In genomic region chr6:28657756-28658465, GRCh38 we compare ENCODE assay signal across 8 cellular contexts.
DNase-seq lines count a peak whose midpoint lies in the region; ATAC-seq lines count a peak whose summit lies in the region.

No MANE protein-coding gene starts in this region.

- peak overlapping the region; percentile 82 for H3K4me2 ChIP-seq in mesenchymal stem cell (ENCODE audit: low read length, poor library complexity, severe bottlenecking)

- H3K27ac Mint-ChIP-seq in stimulated activated naive B cell treated with anti-CD40 and anti-IgM and Interleukin-4, amounts not matched to agents 10 μg/mL and 1 μg/mL and 100 μg/mL, for 72 hours: peak overlapping the region; percentile 99

- peaks cover 56 to 64% of the 10 kb centered on the region in 2 donors for H3K27me3 Mint-ChIP-seq in stimulated activated naive B cell treated with anti-CD40 and anti-IgM and Interleukin-4, amounts not matched to agents 10 μg/mL and 1 μg/mL and 100 μg/mL, for 72 hours

- H4K8ac ChIP-seq in mesenchymal stem cell (ENCODE audit: low read length): no peak overlapping the region

- no peak overlapping the region for H2BK120ac ChIP-seq in mesenchymal stem cell (ENCODE audit: low read depth, low read length)

- H2BK5ac ChIP-seq in mesenchymal stem cell (ENCODE audit: low read depth, low read length, poor library complexity, severe bottlenecking): no peak overlapping the region

- H3K27ac ChIP-seq in ectodermal cell (ENCODE audit: insufficient read depth, low read depth, low read length, poor library complexity, severe bottlenecking): no peak overlapping the region
- no peak overlapping the region for H3K27ac ChIP-seq in mesenchymal stem cell (ENCODE audit: low read length, poor library complexity, severe bottlenecking)

- no peak overlapping the region for H2BK12ac ChIP-seq in mesenchymal stem cell (ENCODE audit: low read length in 2 of 2)

- H4K91ac ChIP-seq in mesenchymal stem cell (ENCODE audit: low read length): no peak overlapping the region

- H3K18ac ChIP-seq in mesenchymal stem cell (ENCODE audit: low read depth in 1 of 2, low read length in 2 of 2): no peak overlapping the region

- H3K4me1 ChIP-seq in HAP-1 (peaks cover 4% of the 10 kb centered on the region), ectodermal cell (ENCODE audit: control insufficient read depth, insufficient read depth, low read length) (no peaks in the 10 kb centered on the region), mesenchymal stem cell (ENCODE audit: control insufficient read depth, insufficient read depth, low read depth, low read length) (peaks cover 5% of the 10 kb centered on the region)

- H3K14ac ChIP-seq in mesenchymal stem cell (ENCODE audit: low read length in 2 of 2): no peak overlapping the region

- no peak overlapping the region for H3K4ac ChIP-seq in mesenchymal stem cell (ENCODE audit: low read depth in 1 of 2, low read length in 2 of 2)

- H2AFZ ChIP-seq in mesenchymal stem cell (ENCODE audit: low read depth, low read length): no peak overlapping the region

- H3K36me3 ChIP-seq in HAP-1 (replicated peaks): no peaks in the 10 kb centered on the region
- no peaks in the 10 kb centered on the region for H3K36me3 ChIP-seq in ectodermal cell (ENCODE audit: control insufficient read depth, insufficient read depth, low read length)
- H3K36me3 ChIP-seq in mesenchymal stem cell (ENCODE audit: control insufficient read depth in 1 of 2, insufficient read depth in 2 of 2, low read depth in 1 of 2, low read length in 2 of 2): no peaks in the 10 kb centered on the region

- H3K9me3 Mint-ChIP-seq in stimulated activated naive B cell treated with anti-CD40 and anti-IgM and Interleukin-4, amounts not matched to agents 10 μg/mL and 1 μg/mL and 100 μg/mL, for 72 hours: peaks cover 0 to 6% of the 10 kb centered on the region in 2 donors

- peak; percentile 96 to 97 for ATAC-seq in stimulated activated naive B cell treated with anti-CD40 and anti-IgM and Interleukin-4, amounts not matched to agents 10 μg/mL and 1 μg/mL and 100 μg/mL, for 72 hours (replicated peaks)

- H3K4me3 Mint-ChIP-seq in stimulated activated naive B cell treated with anti-CD40 and anti-IgM and Interleukin-4, amounts not matched to agents 10 μg/mL and 1 μg/mL and 100 μg/mL, for 72 hours: peak overlapping the region; percentile 82 to 84

- H3K36me3 Mint-ChIP-seq in stimulated activated naive B cell treated with anti-CD40 and anti-IgM and Interleukin-4, amounts not matched to agents 10 μg/mL and 1 μg/mL and 100 μg/mL, for 72 hours: peaks cover 3 to 8% of the 10 kb centered on the region in 2 donors

- WGBS in ectodermal cell, 2 experiments: 26 to 32% methylated on average over 25 to 27 of the region's 27 CpGs
- WGBS in mesenchymal stem cell: 6% methylated on average over 20 of the region's 27 CpGs

- peaks cover 19 to 25% of the 10 kb centered on the region in 2 donors for H3K4me1 Mint-ChIP-seq in stimulated activated naive B cell treated with anti-CD40 and anti-IgM and Interleukin-4, amounts not matched to agents 10 μg/mL and 1 μg/mL and 100 μg/mL, for 72 hours

- H2BK15ac ChIP-seq in mesenchymal stem cell (ENCODE audit: low read depth, poor library complexity, severe bottlenecking): no peak overlapping the region

- DNase-seq in CMK (ENCODE audit: low read depth): peak; percentile 20
- peak; percentile 60 to 74 for DNase-seq in HAP-1 (ENCODE audit: low spot score in 2 of 2)
- peak; percentile 45 for DNase-seq in NCI-H2171 (lab: John Stamatoyannopoulos, UW)
- peak; percentile 30 for DNase-seq in activated CD4-positive, alpha-beta T cell treated with anti-CD3 and anti-CD28 coated beads, Interleukin-2, amount 50 U/mL, for 1 hour
- peak; percentile 71 for DNase-seq in mesenchymal stem cell
- DNase-seq in stimulated activated naive B cell treated with anti-CD40 and anti-IgM and Interleukin-4, amounts not matched to agents 10 μg/mL and 1 μg/mL and 100 μg/mL, for 72 hours: peak; percentile 35
- no peak for DNase-seq in mesenteric fat pad (ENCODE audit: low spot score)

- H3K79me1 ChIP-seq in mesenchymal stem cell (replicated peaks; ENCODE audit: low read length, poor library complexity, severe bottlenecking): no peaks in the 10 kb centered on the region

- H3K9ac ChIP-seq in mesenchymal stem cell (ENCODE audit: low read length): peak overlapping the region; percentile 83

- peak overlapping the region; percentile 54 for H3K4me3 ChIP-seq in HAP-1
- H3K4me3 ChIP-seq in ectodermal cell (ENCODE audit: insufficient read depth, low read depth, low read length): peak overlapping the region; percentile 72
- peak overlapping the region in 1 of 2 experiments; percentile 79 for H3K4me3 ChIP-seq in mesenchymal stem cell (ENCODE audit: insufficient read depth in 1 of 2, low read depth in 1 of 2, low read length in 2 of 2)

- H3K9me3 ChIP-seq in HAP-1 (no peaks in the 10 kb centered on the region), ectodermal cell (ENCODE audit: control insufficient read depth, low read length) (no peaks in the 10 kb centered on the region), mesenchymal stem cell (ENCODE audit: control insufficient read depth, low read length) (no peaks in the 10 kb centered on the region)

- H2AK5ac ChIP-seq in mesenchymal stem cell (ENCODE audit: low read length, severe bottlenecking): no peak overlapping the region

- H3K23ac ChIP-seq in mesenchymal stem cell (ENCODE audit: low read length in 2 of 2): no peak overlapping the region

- in situ Hi-C loops in HAP-1 (cut with MboI; ENCODE audit: low sequenced_read_pairs): no loop called here

- H3K27me3 ChIP-seq in HAP-1 (ENCODE audit: low read depth): no peaks in the 10 kb centered on the region; the same call in 1 of the 2 replicates
- peaks cover 5% of the 10 kb centered on the region for H3K27me3 ChIP-seq in ectodermal cell (ENCODE audit: control insufficient read depth, insufficient read depth, low read length, poor library complexity, severe bottlenecking)
- peaks cover 26 to 28% of the 10 kb centered on the region in 2 experiments for H3K27me3 ChIP-seq in mesenchymal stem cell (ENCODE audit: control insufficient read depth in 1 of 2, insufficient read depth in 1 of 2, low read length in 2 of 2)
